In the genomic region with DNA sequence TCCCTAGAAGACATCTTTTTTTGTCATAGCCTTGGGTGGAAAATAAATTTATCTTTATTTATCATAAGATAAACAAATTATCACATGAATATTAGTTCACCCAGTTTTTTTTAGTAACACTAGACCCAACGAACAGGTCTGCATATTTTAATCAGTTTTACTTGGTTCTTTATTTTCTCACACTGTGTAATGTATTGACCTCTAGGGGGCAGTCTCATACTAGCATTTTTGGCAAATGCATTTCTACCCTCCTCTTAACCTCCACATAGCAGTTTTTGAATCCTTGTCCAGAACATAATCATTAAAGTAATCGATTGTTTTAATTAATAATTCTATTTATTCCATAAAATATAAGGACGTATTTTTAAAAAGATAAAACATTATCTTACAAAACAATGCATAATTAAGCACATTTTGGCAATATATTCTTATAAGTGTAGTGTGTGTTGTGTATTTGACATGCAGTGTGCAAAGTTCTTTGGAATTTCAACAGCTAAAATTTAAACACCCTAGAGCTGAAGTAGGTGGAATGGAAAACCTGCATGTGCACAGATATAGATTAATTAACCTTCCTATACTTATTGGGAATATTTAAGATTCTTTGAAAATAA, we compare ENCODE assay signal across 8 cellular contexts. TPM values are rescaled to one million over a fixed set of nuclear protein-coding genes. Genes with fewer than 3 reads are reported as not detected.
DNase-seq lines count a peak whose midpoint lies in the region; ATAC-seq, FAIRE-seq and TF ChIP-seq lines count a peak whose summit lies in the region.

No MANE protein-coding gene starts in this region.

- H3K4me1 Mint-ChIP-seq in Caco-2 (ENCODE audit: low read depth, unreplicated experiment): no peaks in the 10 kb centered on the region

- no peak overlapping the region for H3K4me3 Mint-ChIP-seq in Caco-2 (ENCODE audit: unreplicated experiment)

- H3K27me3 Mint-ChIP-seq in Caco-2 (ENCODE audit: insufficient read depth, unreplicated experiment): peaks cover 7% of the 10 kb centered on the region

- H3K9me3 ChIP-seq in Caco-2 (no peaks in the 10 kb centered on the region), body of pancreas (no peaks in the 10 kb centered on the region), kidney (ENCODE audit: control insufficient read depth in 1 of 2, low read length in 2 of 2) (no peaks in the 10 kb centered on the region), uterus (no peaks in the 10 kb centered on the region)

- no peaks in the 10 kb centered on the region for H3K36me3 Mint-ChIP-seq in Caco-2 (ENCODE audit: insufficient read depth, unreplicated experiment)

- H3K27ac Mint-ChIP-seq in Caco-2 (ENCODE audit: unreplicated experiment): no peak overlapping the region

- CTCF ChIA-PET in Caco-2 (lab: Charles Lee): no interaction called here

- H3K9ac ChIP-seq in kidney (ENCODE audit: low read length in 2 of 2): no peak overlapping the region

- intact Hi-C loops in Caco-2 (cut with micrococcal nuclease; ENCODE audit: unreplicated experiment) (loop anchor here (1.0 to 5.0 kb wide), 7 partner anchors 30 to 846 kb away; no protein-coding TSS in a partner anchor), body of pancreas (cut with DNase I) (loop anchor here (10.0 kb wide), 2 partner anchors 182 to 352 kb away; no protein-coding TSS in a partner anchor), kidney (cut with DNase I) (no loop called here), uterus (cut with DNase I; ENCODE audit: low total_unique reads) (no loop called here)

- H3K27ac ChIP-seq in body of pancreas (no peak overlapping the region), kidney (ENCODE audit: low read depth in 2 of 2, low read length in 2 of 2) (no peak overlapping the region), uterus (no peak overlapping the region)

- H3K9me3 Mint-ChIP-seq in Caco-2 (ENCODE audit: unreplicated experiment): no peaks in the 10 kb centered on the region

- H3K36me3 ChIP-seq in Caco-2 (ENCODE audit: control insufficient read depth, insufficient read depth, low read length): no peaks in the 10 kb centered on the region
- H3K36me3 ChIP-seq in body of pancreas (replicated peaks in 1 of 2; ENCODE audit: insufficient read depth in 1 of 2, low read depth in 2 of 2): no peaks in the 10 kb centered on the region
- H3K36me3 ChIP-seq in kidney (ENCODE audit: control insufficient read depth in 1 of 2, insufficient read depth in 2 of 2, low read length in 2 of 2): no peaks in the 10 kb centered on the region
- no peaks in the 10 kb centered on the region for H3K36me3 ChIP-seq in uterus

- no TSS peak for BruUV-seq in Caco-2 (replicated peaks; lab: Mats Ljungman, UMichigan)

- TF ChIP-seq CTCF in Caco-2 (IDR thresholded peaks at IDR 0.05; ENCODE audit: insufficient read depth in 1 of 2, low read depth in 1 of 2, low read length in 1 of 2, severe bottlenecking in 1 of 2, unreplicated experiment in 1 of 2): peak; percentile 68 to 71
- TF ChIP-seq CTCF in body of pancreas (IDR thresholded peaks at IDR 0.05): peak; percentile 40 to 91 (median 78)
- peak; percentile 69 for TF ChIP-seq CTCF in kidney (IDR thresholded peaks at IDR 0.05; ENCODE audit: borderline replicate concordance, extremely low read depth, insufficient read depth)
- TF ChIP-seq CTCF in uterus (IDR thresholded peaks at IDR 0.05): peak; percentile 51 to 71 (median 55)

- peak; percentile 98 for FAIRE-seq in kidney (lab: Jason Lieb, UNC)

- ATAC-seq in GM19438 (IDR thresholded peaks at IDR 0.05; ENCODE audit: low read depth, unreplicated experiment): peak; percentile 69
- peak; percentile 72 for ATAC-seq in HG03457 (IDR thresholded peaks at IDR 0.05; ENCODE audit: unreplicated experiment)
- peak; percentile 80 for ATAC-seq in body of pancreas

- H3K4me3 ChIP-seq in Caco-2 (ENCODE audit: low read depth, low read length) (no peak overlapping the region), body of pancreas (no peak overlapping the region), kidney (ENCODE audit: low read length in 2 of 2) (no peak overlapping the region), uterus (no peak overlapping the region)

- H3K27me3 ChIP-seq in Caco-2 (replicated peaks; ENCODE audit: control insufficient read depth, insufficient read depth, low read length) (no peaks in the 10 kb centered on the region), body of pancreas (no peaks in the 10 kb centered on the region), uterus (no peaks in the 10 kb centered on the region)

- H3K4me1 ChIP-seq in Caco-2: no peaks in the 10 kb centered on the region
- no peaks in the 10 kb centered on the region for H3K4me1 ChIP-seq in body of pancreas
- H3K4me1 ChIP-seq in kidney (ENCODE audit: control insufficient read depth in 1 of 2, insufficient read depth in 1 of 2, low read depth in 1 of 2, low read length in 2 of 2): no peaks in the 10 kb centered on the region
- no peaks in the 10 kb centered on the region for H3K4me1 ChIP-seq in uterus

- peak in 1 of 2 experiments; percentile 43 for DNase-seq in Caco-2
- DNase-seq in NCI-H510A (lab: John Stamatoyannopoulos, UW): peak; percentile 59
- DNase-seq in body of pancreas: peak in 1 of 4 donors; percentile 13
- DNase-seq in kidney: no peak
- DNase-seq in uterus: no peak
- DNase-seq in activated gamma-delta T cell (lab: John Stamatoyannopoulos, UW): no peak

- POLR2A ChIA-PET in Caco-2 (lab: Charles Lee): no interaction called here

- TF ChIP-seq POLR2A in body of pancreas (IDR thresholded peaks at IDR 0.05) (no peak), uterus (IDR thresholded peaks at IDR 0.05) (no peak)

- 2% methylated on average over 3 of the region's 3 CpGs for WGBS in body of pancreas, 2 donors

RNA-seq across cellular contexts. Expression of gene PTPRQ, which starts 31.6 kb away (rescaled TPM):
- total RNA-seq in Caco-2 (2022): not detected in 2 replicates
- under 1 TPM; 0.52 to 0.66 TPM for total RNA-seq in body of pancreas
- 0.25 TPM for total RNA-seq in kidney
- polyA plus RNA-seq in kidney (ENCODE audit: insufficient read depth, low read depth, low replicate concordance): 3.1 TPM
- 1 to 10 TPM in 2 of 4 donors, under 1 TPM in 1, not detected in 1; 0.29 to 1.3 (median 1.0) TPM for total RNA-seq in uterus

Comparison
In these comparisons a context has a peak if more than half of its experiments do, and no peak if none do; other contexts are left out.
1. intact Hi-C loops: an anchor here in Caco-2 (1.0 to 5.0 kb wide) and body of pancreas (10.0 kb wide); none called in kidney and uterus.